ENCODE assay signal across 1 cellular context in the genomic region with DNA sequence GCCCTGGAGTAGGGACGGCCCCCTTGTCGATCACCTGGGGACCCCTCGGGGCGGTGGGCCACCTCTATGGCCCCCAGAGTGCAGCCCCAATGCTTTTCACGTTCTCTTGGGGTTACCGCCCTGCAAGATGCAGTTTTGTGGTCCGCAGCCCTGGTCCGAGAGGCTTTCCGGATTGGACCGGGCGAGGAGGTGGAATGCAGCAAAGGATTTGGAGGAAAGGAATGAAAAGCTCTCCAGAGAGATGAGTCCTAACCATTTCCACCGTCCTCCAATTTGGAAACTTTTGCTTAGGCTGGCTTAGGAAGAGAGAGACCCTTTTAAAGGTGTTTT.
TF ChIP-seq lines count a peak whose summit lies in the region.

No MANE protein-coding gene starts in this region.

TF ChIP-seq in K562, 482 proteins besides CTCF, POLR2A, EP300 and RAD21 (continued from another document):
- TF ChIP-seq, protein P1, sequence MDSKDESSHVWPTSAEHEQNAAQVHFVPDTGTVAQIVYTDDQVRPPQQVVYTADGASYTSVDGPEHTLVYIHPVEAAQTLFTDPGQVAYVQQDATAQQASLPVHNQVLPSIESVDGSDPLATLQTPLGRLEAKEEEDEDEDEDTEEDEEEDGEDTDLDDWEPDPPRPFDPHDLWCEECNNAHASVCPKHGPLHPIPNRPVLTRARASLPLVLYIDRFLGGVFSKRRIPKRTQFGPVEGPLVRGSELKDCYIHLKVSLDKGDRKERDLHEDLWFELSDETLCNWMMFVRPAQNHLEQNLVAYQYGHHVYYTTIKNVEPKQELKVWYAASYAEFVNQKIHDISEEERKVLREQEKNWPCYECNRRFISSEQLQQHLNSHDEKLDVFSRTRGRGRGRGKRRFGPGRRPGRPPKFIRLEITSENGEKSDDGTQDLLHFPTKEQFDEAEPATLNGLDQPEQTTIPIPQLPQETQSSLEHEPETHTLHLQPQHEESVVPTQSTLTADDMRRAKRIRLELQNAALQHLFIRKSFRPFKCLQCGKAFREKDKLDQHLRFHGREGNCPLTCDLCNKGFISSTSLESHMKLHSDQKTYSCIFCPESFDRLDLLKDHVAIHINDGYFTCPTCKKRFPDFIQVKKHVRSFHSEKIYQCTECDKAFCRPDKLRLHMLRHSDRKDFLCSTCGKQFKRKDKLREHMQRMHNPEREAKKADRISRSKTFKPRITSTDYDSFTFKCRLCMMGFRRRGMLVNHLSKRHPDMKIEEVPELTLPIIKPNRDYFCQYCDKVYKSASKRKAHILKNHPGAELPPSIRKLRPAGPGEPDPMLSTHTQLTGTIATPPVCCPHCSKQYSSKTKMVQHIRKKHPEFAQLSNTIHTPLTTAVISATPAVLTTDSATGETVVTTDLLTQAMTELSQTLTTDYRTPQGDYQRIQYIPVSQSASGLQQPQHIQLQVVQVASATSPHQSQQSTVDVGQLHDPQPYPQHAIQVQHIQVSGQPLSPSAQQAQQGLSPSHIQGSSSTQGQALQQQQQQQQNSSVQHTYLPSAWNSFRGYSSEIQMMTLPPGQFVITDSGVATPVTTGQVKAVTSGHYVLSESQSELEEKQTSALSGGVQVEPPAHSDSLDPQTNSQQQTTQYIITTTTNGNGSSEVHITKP (IDR thresholded peaks at IDR 0.05; ENCODE audit: partially characterized antibody) = peak; percentile 75
- TF ChIP-seq KDM4B (IDR thresholded peaks at IDR 0.05; ENCODE audit: borderline replicate concordance in 2 of 2, low read depth in 1 of 2) (no peak), ARID2 (IDR thresholded peaks at IDR 0.05) (no peak)
